In the genomic region with DNA sequence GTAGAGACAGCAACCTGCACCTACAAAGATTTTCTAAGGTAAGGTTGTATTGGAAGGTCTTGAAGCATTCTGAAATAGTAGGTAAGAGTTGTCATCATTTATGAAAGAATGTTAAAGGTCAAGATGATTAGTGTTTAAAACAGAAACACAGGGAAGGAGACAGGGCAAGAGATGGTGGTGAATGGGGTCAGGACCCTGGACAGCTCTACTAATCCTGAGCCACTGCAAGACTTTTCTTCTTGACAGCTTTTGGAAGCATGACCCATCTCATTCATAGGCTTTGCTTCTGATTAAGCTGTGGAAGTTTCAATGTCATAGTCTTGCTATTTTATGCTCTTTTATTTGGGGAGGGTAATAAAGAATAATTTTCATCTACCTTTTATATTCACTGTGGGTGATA, we compare ENCODE assay signal across 10 cellular contexts.
DNase-seq lines count a peak whose midpoint lies in the region; TF ChIP-seq lines count a peak whose summit lies in the region.
"Had no signal": no experiment of that assay in that cellular context is flagged by ENCODE, and none has a peak within 500 bp of the region (broad histone marks: within the 10 kb centered on the region; RNA-seq: fewer than 3 reads in every experiment).

No MANE protein-coding gene starts in this region.

- no peak for TF ChIP-seq POLR2A in NB4 (IDR thresholded peaks at IDR 0.05; ENCODE audit: extremely low read depth, insufficient read length)
- TF ChIP-seq POLR2A in spleen (IDR thresholded peaks at IDR 0.05): no peak

- no peak overlapping the region for H3K4me3 ChIP-seq in NB4 (ENCODE audit: low read depth, low read length)
- H3K4me3 ChIP-seq in cardiac fibroblast (replicated peaks in 1 of 2; ENCODE audit: low read depth in 2 of 2, low read length in 2 of 2): no peak overlapping the region
- H3K4me3 ChIP-seq in spleen: no peak overlapping the region
- H3K4me3 ChIP-seq: sigmoid colon had no signal

- peaks cover 17% of the 10 kb centered on the region for H3K27me3 Mint-ChIP-seq in progenitor cell of endocrine pancreas

- H3K9me3 Mint-ChIP-seq in progenitor cell of endocrine pancreas (ENCODE audit: low read depth): no peaks in the 10 kb centered on the region
- H3K9me3 Mint-ChIP-seq: activated B cell treated with CpG ODN at 0.5 μM for 24 hours had no signal

- DNase-seq in GM20000 (ENCODE audit: low spot score) (peak; percentile 15), NB4 (ENCODE audit: low read depth) (peak; percentile 45), cardiac fibroblast (ENCODE audit: low read depth in 2 of 2) (peak; percentile 38 to 43), progenitor cell of endocrine pancreas (ENCODE audit: low spot score, unreplicated experiment) (peak; percentile 41), spleen (no peak), medulla oblongata (ENCODE audit: extremely low spot score) (no peak), NCI-H146 treated with DMSO at 0.1 percent for 48 hours (lab: John Stamatoyannopoulos, UW; ENCODE audit: unreplicated experiment) (no peak), NCI-H2081 treated with DMSO at 0.1 percent for 48 hours (lab: John Stamatoyannopoulos, UW) (no peak)
- DNase-seq: activated B cell treated with CpG ODN at 0.5 μM for 24 hours, sigmoid colon had no signal

- H3K27ac ChIP-seq in spleen: no peak overlapping the region
- H3K27ac ChIP-seq: sigmoid colon had no signal

- no peaks in the 10 kb centered on the region for H3K27me3 ChIP-seq in spleen (replicated peaks in 1 of 7)
- H3K27me3 ChIP-seq: sigmoid colon had no signal

- no peak for TF ChIP-seq CTCF in GM20000 (IDR thresholded peaks at IDR 0.05; ENCODE audit: extremely low read depth, missing control alignments)
- TF ChIP-seq CTCF in NB4 (IDR thresholded peaks at IDR 0.05; ENCODE audit: low read depth, low read length): no peak
- no peak for TF ChIP-seq CTCF in cardiac fibroblast (IDR thresholded peaks at IDR 0.05; ENCODE audit: low read depth, low read length)
- TF ChIP-seq CTCF in progenitor cell of endocrine pancreas (IDR thresholded peaks at IDR 0.05; ENCODE audit: unreplicated experiment): no peak
- TF ChIP-seq CTCF in spleen (IDR thresholded peaks at IDR 0.05 in 8 of 11, conservative IDR thresholded peaks at IDR 0.05 in 3 of 11): no peak

- no peaks in the 10 kb centered on the region for H3K4me1 Mint-ChIP-seq in progenitor cell of endocrine pancreas (ENCODE audit: low read depth)
- H3K4me1 Mint-ChIP-seq: activated B cell treated with CpG ODN at 0.5 μM for 24 hours had no signal

- no peak overlapping the region for H3K4me3 Mint-ChIP-seq in progenitor cell of endocrine pancreas (ENCODE audit: low read depth)
- H3K4me3 Mint-ChIP-seq: activated B cell treated with CpG ODN at 0.5 μM for 24 hours had no signal

- no peak overlapping the region for H3K27ac Mint-ChIP-seq in progenitor cell of endocrine pancreas
- H3K27ac Mint-ChIP-seq: activated B cell treated with CpG ODN at 0.5 μM for 24 hours had no signal

- intact Hi-C loops in spleen (cut with DNase I; ENCODE audit: low total_unique reads): no loop called here

- H3K36me3 Mint-ChIP-seq in progenitor cell of endocrine pancreas (ENCODE audit: insufficient read depth): no peaks in the 10 kb centered on the region

- no peaks in the 10 kb centered on the region for H3K9me3 ChIP-seq in spleen
- H3K9me3 ChIP-seq: sigmoid colon had no signal

- no peaks in the 10 kb centered on the region for H3K36me3 ChIP-seq in spleen
- H3K36me3 ChIP-seq: sigmoid colon had no signal

- no peaks in the 10 kb centered on the region for H3K4me1 ChIP-seq in spleen
- H3K4me1 ChIP-seq: sigmoid colon had no signal

Comparison
In these comparisons a context has a peak if more than half of its experiments do, and no peak if none do; other contexts are left out.
1. DNase-seq: peak in GM20000 (single experiment), NB4 (single experiment), cardiac fibroblast (2 of 2) and progenitor cell of endocrine pancreas (single experiment); none in spleen (single experiment), medulla oblongata (single experiment), NCI-H146 treated with DMSO at 0.1 percent for 48 hours (single experiment) and NCI-H2081 treated with DMSO at 0.1 percent for 48 hours (single experiment).